8 cellular contexts compared by ENCODE assay signal in the genomic region with DNA sequence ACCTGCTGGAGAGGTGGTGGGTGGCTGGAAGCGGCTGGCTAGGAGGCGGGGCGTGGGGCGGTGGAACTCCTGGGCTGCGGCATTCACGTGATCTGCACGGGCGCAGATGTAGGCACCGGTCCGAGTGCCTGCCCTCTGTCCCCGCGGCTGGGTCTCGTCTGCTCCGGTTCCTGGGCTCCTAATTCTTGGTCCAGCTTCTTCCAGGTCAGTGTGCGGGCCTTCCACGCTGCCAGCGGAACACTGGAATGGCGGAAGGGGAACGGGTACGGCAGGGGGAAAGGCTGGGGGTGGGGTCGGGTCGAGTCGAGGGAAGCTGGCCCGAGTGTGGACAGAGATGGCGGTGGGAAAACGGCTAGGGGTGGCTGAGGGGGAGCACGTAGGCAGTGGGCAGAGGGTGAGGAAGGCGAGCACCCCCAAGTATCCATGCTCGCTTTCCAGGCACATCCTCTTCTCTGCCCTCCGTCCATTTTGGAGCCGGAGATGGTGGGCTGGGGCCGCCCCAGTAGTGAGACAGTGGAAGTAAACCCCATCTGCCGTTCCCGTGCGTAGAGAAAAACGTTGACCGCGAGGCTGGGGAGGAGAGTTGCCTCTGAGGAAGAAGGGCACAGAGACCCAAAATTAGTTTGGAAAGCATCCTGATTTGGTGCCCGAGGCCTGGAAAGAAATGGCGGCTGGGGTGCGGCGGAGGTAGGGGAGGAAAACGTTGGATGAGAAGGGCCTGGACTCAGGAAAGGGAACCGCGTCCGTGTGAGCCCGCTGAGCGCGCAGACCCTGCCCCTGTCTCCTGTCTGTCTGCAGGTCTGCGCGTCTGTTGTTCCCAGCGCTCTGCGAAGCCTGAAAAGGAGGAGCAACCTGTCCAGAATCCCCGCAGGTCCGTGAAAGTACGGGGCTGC. TPM values are rescaled to one million over a fixed set of nuclear protein-coding genes. Genes with fewer than 3 reads are reported as not detected.
DNase-seq lines count a peak whose midpoint lies in the region; ATAC-seq, FAIRE-seq and TF ChIP-seq lines count a peak whose summit lies in the region.

TSS of gene TCEAL4 (plus strand) at position 95 of the 893 bp plus-strand sequence. CDS start 1,161 bp downstream, outside the sequence.

- in situ Hi-C loops in Caki2 (cut with HindIII; ENCODE audit: low pct_unique_long_range_greater_than_20kb, low sequenced_read_pairs) (no loop called here), K562 (cut with MboI) (no loop called here)

- TF ChIP-seq RAD21 in K562 (CRISPR knock-in tag; conservative IDR thresholded peaks at IDR 0.05 in 1 of 2, IDR thresholded peaks at IDR 0.05 in 1 of 2), result no peak

- no peak for TF ChIP-seq CTCF in K562 (IDR thresholded peaks at IDR 0.05 in 2 of 3, conservative IDR thresholded peaks at IDR 0.05 in 1 of 3; ENCODE audit: insufficient read depth in 2 of 3, low read depth in 1 of 3, low read length in 3 of 3)

- no peaks in the 10 kb centered on the region for H3K79me2 ChIP-seq in K562 (ENCODE audit: control insufficient read depth, insufficient read depth, low read length)

- H3K9ac ChIP-seq in K562 (ENCODE audit: insufficient read depth in 1 of 2, low read depth in 2 of 2, low read length in 2 of 2), result peak within 1 kb of the TSS in 1 of 2 experiments; percentile 78; a peak in 2 of 4 replicates

- H3K4me3 ChIP-seq in SJCRH30 (peak within 1 kb of the TSS; percentile 75), K562 (peak within 1 kb of the TSS; percentile 37), iPS-11a (ENCODE audit: low read depth, low read length) (peak within 1 kb of the TSS; percentile 83)

- H3K27ac ChIP-seq in SJCRH30 (peak within 1 kb of the TSS; percentile 64), K562 (ENCODE audit: extremely low read depth, low read depth, low read length) (no peak within 1 kb of the TSS)

- intact Hi-C loops in K562 (cut with micrococcal nuclease), result no loop called here

- H2AFZ ChIP-seq in K562 (ENCODE audit: low read depth, low read length), result peak within 1 kb of the TSS; percentile 63

- peak within 1 kb of the TSS; percentile 55 for H3K4me2 ChIP-seq in K562 (ENCODE audit: insufficient read depth, low read length)

- DNase-seq in Caki2 (ENCODE audit: low read depth), result peak; percentile 14
- DNase-seq in HT1080 (ENCODE audit: low read depth), result peak; percentile 17
- peak; percentile 71 to 73 for DNase-seq in SJCRH30
- peak in 2 of 4 experiments; percentile 6 to 24 for DNase-seq in K562 (ENCODE audit: extremely low read depth in 1 of 4, low spot score in 3 of 4)
- no peak for DNase-seq in renal cortical epithelial cell (ENCODE audit: low read depth)
- no peak for DNase-seq in cortex of kidney (lab: John Stamatoyannopoulos, UW)

- BruUV-seq in K562 (replicated peaks; lab: Mats Ljungman, UMichigan), result no TSS peak

- FAIRE-seq in K562 (lab: Jason Lieb, UNC), result no peak

- 20% methylated on average over 2 of the region's 56 CpGs for WGBS in K562 (ENCODE audit: insufficient coverage, low coverage, missing lambda C conversion rate)

- CTCF ChIA-PET in K562 (lab: Yijun Ruan, JAX; ENCODE audit: low intra/inter-chr PET ratio), result no interaction called here

- H3K9me1 ChIP-seq in K562 (ENCODE audit: control insufficient read depth, insufficient read depth, low read length), result no peaks in the 10 kb centered on the region

- H4K20me1 ChIP-seq in K562 (replicated peaks; ENCODE audit: control insufficient read depth, insufficient read depth, low read length), result no peaks in the 10 kb centered on the region

- H3K36me3 ChIP-seq in SJCRH30, result peaks cover 14% of the 10 kb centered on the region
- no peaks in the 10 kb centered on the region for H3K36me3 ChIP-seq in K562 (ENCODE audit: control insufficient read depth, insufficient read depth, low read length)

- no peaks in the 10 kb centered on the region for H3K9me3 ChIP-seq in SJCRH30 (replicated peaks)
- no peaks in the 10 kb centered on the region for H3K9me3 ChIP-seq in K562 (replicated peaks; ENCODE audit: control insufficient read depth, insufficient read depth, low read depth, low read length)

- TF ChIP-seq EP300 in K562 (IDR thresholded peaks at IDR 0.05; ENCODE audit: low read length), result no peak

- POLR2A ChIA-PET in K562 (lab: Yijun Ruan, JAX), result interaction anchor here (0.6 kb wide), 1 partner anchor 522 kb away, joined by 4 read pairs; the partner anchor contains the start of gene BEX1

- no peak for TF ChIP-seq POLR2A in K562 (conservative IDR thresholded peaks at IDR 0.05)

- H3K4me1 ChIP-seq in SJCRH30 (0 out of 2 replicates have a peak, but pooled peaks cover 3% of the 10 kb centered on the region), K562 (replicated peaks in 1 of 2; ENCODE audit: control insufficient read depth in 2 of 2, insufficient read depth in 2 of 2, low read length in 2 of 2) (peaks cover 0 to 5% of the 10 kb centered on the region in 2 experiments; a peak in 3 of 5 replicates)

- peak; percentile 76 for ATAC-seq in GM19467 (IDR thresholded peaks at IDR 0.05; ENCODE audit: unreplicated experiment)
- ATAC-seq in K562, result peak; percentile 88

- H3K27me3 ChIP-seq in SJCRH30 (no peaks in the 10 kb centered on the region), K562 (ENCODE audit: control insufficient read depth in 2 of 2, insufficient read depth in 2 of 2, low read length in 2 of 2) (0 out of 5 replicates have a peak, but pooled peaks cover 0 to 6% of the 10 kb centered on the region in 2 experiments)

TF ChIP-seq in K562, 482 proteins besides CTCF, POLR2A, EP300 and RAD21 (continues in another document):
- no peak for TF ChIP-seq MITF (IDR thresholded peaks at IDR 0.05)
- peak; percentile 84 for TF ChIP-seq BHLHE40 (IDR thresholded peaks at IDR 0.05; ENCODE audit: low read length)
- no peak for TF ChIP-seq ZBTB7A (IDR thresholded peaks at IDR 0.05; ENCODE audit: borderline replicate concordance, control insufficient read depth, low read depth, low read length)
- no peak for TF ChIP-seq SMC3 (conservative IDR thresholded peaks at IDR 0.05; ENCODE audit: insufficient read depth, low read depth, low read length)
- TF ChIP-seq, protein P1, sequence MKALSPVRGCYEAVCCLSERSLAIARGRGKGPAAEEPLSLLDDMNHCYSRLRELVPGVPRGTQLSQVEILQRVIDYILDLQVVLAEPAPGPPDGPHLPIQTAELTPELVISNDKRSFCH (CRISPR knock-in tag; IDR thresholded peaks at IDR 0.05), result no peak
- TF ChIP-seq, protein P1 (tag; IDR thresholded peaks at IDR 0.05), result no peak
- no peak for TF ChIP-seq TARDBP (IDR thresholded peaks at IDR 0.05)
- TF ChIP-seq ZNF232 (CRISPR knock-in tag; IDR thresholded peaks at IDR 0.05), result no peak
- no peak for TF ChIP-seq KLF10 (CRISPR knock-in tag; IDR thresholded peaks at IDR 0.05)
- peak; percentile 33 for TF ChIP-seq POLR2G (IDR thresholded peaks at IDR 0.05; ENCODE audit: low read depth, low read length)

RNA-seq across cellular contexts. Expression of gene TCEAL4, which starts in this region (rescaled TPM):
- total RNA-seq in Caki2 (2014; rRNA removed; shearing (Covaris generic); ENCODE audit: low replicate concordance), result 16.6 and 25.7 TPM in 2 replicates
- 30.0 and 33.0 TPM in 2 replicates for total RNA-seq in HT1080 (2014; rRNA removed; shearing (Covaris generic))
- 43.1 and 52.5 TPM in 2 replicates for polyA plus RNA-seq in HT1080 (2015; cell fraction: cytosol; rRNA removed)
- polyA plus RNA-seq in HT1080 (2015; cell fraction: nucleus; rRNA removed), result 28.1 and 32.5 TPM in 2 replicates
- total RNA-seq in SJCRH30 (2014; rRNA removed; shearing (Covaris generic)), result 98.4 and 112 TPM in 2 replicates
- total RNA-seq in K562 (2011; cell fraction: chromatin; rRNA removed; ENCODE audit: low replicate concordance), result not detected in 2 replicates
- total RNA-seq in K562 (2011; cell fraction: nucleolus; rRNA removed), result not detected in 2 replicates
- total RNA-seq in K562 (2011; cell fraction: nucleoplasm; rRNA removed), result not detected in 2 replicates
- total RNA-seq in K562 (2014; rRNA removed), result 3.9 and 4.0 TPM in 2 replicates
- 7.0 and 8.3 TPM in 2 replicates for total RNA-seq in K562 (2014; rRNA removed; fragmentation: Illumina TruSeq; extraction: Trizol)
- total RNA-seq in K562 (2015; rRNA removed; fragmentation: Illumina TruSeq; extraction: Trizol), result 7.9 and 8.4 TPM in 2 replicates
- 2.9 and 3.1 TPM in 2 replicates for total RNA-seq in K562 (2021)
- 0.36 and 0.37 TPM in 2 replicates for polyA plus RNA-seq in K562 (2011; rRNA removed)
- polyA plus RNA-seq in K562 (2011; cell fraction: cytosol; rRNA removed), result 0.34 TPM in 1 of 2 replicates, not detected in the other
- polyA plus RNA-seq in K562 (2011; cell fraction: nucleus; rRNA removed), result 0.27 TPM in 1 of 2 replicates, not detected in the other
- polyA plus RNA-seq in K562 (2012), result 9.3 and 12.4 TPM in 2 replicates
- polyA plus RNA-seq in K562 (2014; fragmentation: Illumina TruSeq; extraction: Trizol), result 9.3 and 12.3 TPM in 2 replicates
- polyA plus RNA-seq in K562 (2014; fragmentation: Nextera tagmentation; extraction: Ambion mirVana), result 1 to 10 TPM; 6.9 to 9.1 TPM
- polyA plus RNA-seq in K562 (2014; rRNA removed), result 7.3 and 8.9 TPM in 2 replicates
- polyA minus RNA-seq in K562 (2011; rRNA and poly(A)+ RNA removed), result 0.39 TPM in 1 of 2 replicates, not detected in the other
- polyA minus RNA-seq in K562 (2011; cell fraction: cytosol; rRNA and poly(A)+ RNA removed), result not detected in 2 replicates
- 0.44 and 0.54 TPM in 2 replicates for polyA minus RNA-seq in K562 (2011; cell fraction: nucleus; rRNA and poly(A)+ RNA removed)
- total RNA-seq in renal cortical epithelial cell, result 30.2 and 66.4 TPM in 2 replicates

Comparison
In these comparisons a context has a peak if more than half of its experiments do, and no peak if none do; other contexts are left out.
1. DNase-seq: peak in Caki2 (single experiment), HT1080 (single experiment) and SJCRH30 (2 of 2); none in renal cortical epithelial cell (single experiment) and cortex of kidney (single experiment).
2. Peak in every context shown above with its lines, with median percentiles within 50 percentile points of each other: H3K4me3 ChIP-seq.